13 cellular contexts compared by ENCODE assay signal in the genomic region with DNA sequence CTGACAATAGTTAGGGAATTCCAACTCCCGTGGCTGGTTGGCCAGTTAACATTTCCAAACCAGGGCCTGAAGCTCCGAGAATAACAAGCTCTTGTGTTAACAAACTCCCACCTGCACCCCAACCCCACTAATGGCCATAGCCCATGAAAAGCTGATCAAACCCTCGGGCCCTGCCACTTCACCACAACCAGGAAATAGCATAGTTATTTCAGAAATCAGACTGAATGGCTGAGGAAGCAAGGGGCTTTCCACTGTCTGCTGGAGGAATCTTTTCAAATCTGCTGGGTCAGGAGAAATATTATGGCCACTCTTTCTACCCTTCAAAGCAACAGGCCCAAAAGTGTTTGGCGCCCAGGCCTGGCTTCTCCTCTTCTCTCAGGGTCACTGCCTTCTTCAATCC.
A peak's percentile ranks its signal among the peaks of the same experiment; 100 is the strongest.
DNase-seq lines count a peak whose midpoint lies in the region; ATAC-seq, FAIRE-seq and TF ChIP-seq lines count a peak whose summit lies in the region.
"Had no signal": no experiment of that assay in that cellular context is flagged by ENCODE, and none has a peak within 500 bp of the region (broad histone marks: within the 10 kb centered on the region; RNA-seq: fewer than 3 reads in every experiment).

No MANE protein-coding gene starts in this region.

- peaks cover 0 to 3% (median 0%) of the 10 kb centered on the region in 12 donors for H3K9me3 ChIP-seq in heart left ventricle
- no peaks in the 10 kb centered on the region for H3K9me3 ChIP-seq in pancreas

- no TSS peak for BruUV-seq in Calu3 (replicated peaks; lab: Mats Ljungman, UMichigan)

- peaks cover 0 to 22% (median 5%) of the 10 kb centered on the region in 9 donors for H3K36me3 ChIP-seq in heart left ventricle
- peaks cover 0 to 3% (median 0%) of the 10 kb centered on the region in 3 donors for H3K36me3 ChIP-seq in pancreas

- H3K27me3 ChIP-seq in heart left ventricle (no peaks in the 10 kb centered on the region), pancreas (no peaks in the 10 kb centered on the region)

- peak overlapping the region; percentile 37 for H3K27ac Mint-ChIP-seq in Calu3 (ENCODE audit: unreplicated experiment)
- peak overlapping the region; percentile 75 for H3K27ac Mint-ChIP-seq in central memory CD8-positive, alpha-beta T cell (ENCODE audit: low read depth)
- H3K27ac Mint-ChIP-seq: CD14-positive monocyte, nephron progenitor cell had no signal

- TF ChIP-seq CTCF in Calu3 (IDR thresholded peaks at IDR 0.05; ENCODE audit: unreplicated experiment) (no peak), heart left ventricle (IDR thresholded peaks at IDR 0.05) (no peak), pancreas (IDR thresholded peaks at IDR 0.05) (no peak)

- 88 to 93% (median 91%) methylated on average over 4 of the region's 4 CpGs for WGBS in heart left ventricle, 4 donors
- WGBS in pancreas, 2 donors = 95 to 96% methylated on average over 4 of the region's 4 CpGs

- no peak for DNase-seq in Calu3
- DNase-seq in central memory CD8-positive, alpha-beta T cell (ENCODE audit: low spot score in 2 of 2) = no peak
- DNase-seq in HTR-8/SVneo (ENCODE audit: insufficient read length, low spot score) = no peak
- DNase-seq in stimulated activated CD4-positive, alpha-beta T cell treated with anti-CD3 and anti-CD28 coated beads, Interleukin-15, amount 100 ng/mL, for 24 hours = no peak
- DNase-seq in heart left ventricle = no peak
- no peak for DNase-seq in pancreas
- DNase-seq: activated T-cell treated with anti-CD3 and anti-CD28 coated beads, Interleukin-2, amount 50 U/mL, for 4 hours; central memory CD4-positive, alpha-beta T cell; NCI-H2171; nephron progenitor cell had no signal

- CTCF ChIA-PET in Calu3 (lab: Charles Lee) = no interaction called here

- no peak for FAIRE-seq in HTR-8/SVneo (lab: Jason Lieb, UNC)
- FAIRE-seq in pancreas (lab: Jason Lieb, UNC) = no peak

- no peaks in the 10 kb centered on the region for H3K9me3 Mint-ChIP-seq in Calu3 (ENCODE audit: low read depth, unreplicated experiment)
- H3K9me3 Mint-ChIP-seq in central memory CD8-positive, alpha-beta T cell = no peaks in the 10 kb centered on the region

- intact Hi-C loops in Calu3 (cut with micrococcal nuclease; ENCODE audit: unreplicated experiment) = no loop called here
- intact Hi-C loops in heart left ventricle (cut with DNase I) = no loop called here
- intact Hi-C loops in pancreas (cut with DNase I) = no loop called here

- ATAC-seq in GM18873 (IDR thresholded peaks at IDR 0.05; ENCODE audit: low FRiP score, unreplicated experiment) (peak; percentile 43), HG03095 (IDR thresholded peaks at IDR 0.05; ENCODE audit: unreplicated experiment) (peak; percentile 36), heart left ventricle (no peak), pancreas (no peak)
- ATAC-seq in central memory CD8-positive, alpha-beta T cell (replicated peaks; ENCODE audit: extremely low read depth, poor library complexity, severe bottlenecking) = no peak
- ATAC-seq: activated T-cell treated with anti-CD3 and anti-CD28 coated beads, Interleukin-2, amount 50 U/mL, for 4 hours had no signal

- H3K27me3 Mint-ChIP-seq in Calu3 (ENCODE audit: unreplicated experiment) = no peaks in the 10 kb centered on the region
- H3K27me3 Mint-ChIP-seq in central memory CD8-positive, alpha-beta T cell = no peaks in the 10 kb centered on the region

- no peak for TF ChIP-seq POLR2A in heart left ventricle (IDR thresholded peaks at IDR 0.05)

- H3K4me3 Mint-ChIP-seq in Calu3 (ENCODE audit: low read depth, unreplicated experiment) = no peak overlapping the region
- H3K4me3 Mint-ChIP-seq in central memory CD8-positive, alpha-beta T cell = no peak overlapping the region
- H3K4me3 Mint-ChIP-seq: activated T-cell treated with anti-CD3 and anti-CD28 coated beads, Interleukin-2, amount 50 U/mL, for 4 hours; CD14-positive monocyte; nephron progenitor cell had no signal

- H3K4me1 ChIP-seq in heart left ventricle (peaks cover 0 to 16% (median 0%) of the 10 kb centered on the region in 12 donors), pancreas (no peaks in the 10 kb centered on the region)

- H3K27ac ChIP-seq in heart left ventricle = no peak overlapping the region
- H3K27ac ChIP-seq in pancreas = no peak overlapping the region

- H3K4me1 Mint-ChIP-seq in Calu3 (ENCODE audit: low read depth, unreplicated experiment) = no peaks in the 10 kb centered on the region
- peaks cover 54% of the 10 kb centered on the region for H3K4me1 Mint-ChIP-seq in central memory CD8-positive, alpha-beta T cell
- H3K4me1 Mint-ChIP-seq: CD14-positive monocyte had no signal

- no peak overlapping the region for H3K4me3 ChIP-seq in heart left ventricle
- H3K4me3 ChIP-seq in pancreas = no peak overlapping the region

- H3K36me3 Mint-ChIP-seq in Calu3 (ENCODE audit: insufficient read depth, unreplicated experiment) = peaks cover 4% of the 10 kb centered on the region
- H3K36me3 Mint-ChIP-seq in central memory CD8-positive, alpha-beta T cell (ENCODE audit: insufficient read depth) = peaks cover 5% of the 10 kb centered on the region

Comparison
In these comparisons a context has a peak if more than half of its experiments do, and no peak if none do; other contexts are left out.
1. ATAC-seq: peak in GM18873 (single experiment) and HG03095 (single experiment); none in central memory CD8-positive, alpha-beta T cell (single experiment), heart left ventricle (0 of 4) and pancreas (0 of 4).